ENCODE assay signal across 27 cellular contexts in the genomic region with DNA sequence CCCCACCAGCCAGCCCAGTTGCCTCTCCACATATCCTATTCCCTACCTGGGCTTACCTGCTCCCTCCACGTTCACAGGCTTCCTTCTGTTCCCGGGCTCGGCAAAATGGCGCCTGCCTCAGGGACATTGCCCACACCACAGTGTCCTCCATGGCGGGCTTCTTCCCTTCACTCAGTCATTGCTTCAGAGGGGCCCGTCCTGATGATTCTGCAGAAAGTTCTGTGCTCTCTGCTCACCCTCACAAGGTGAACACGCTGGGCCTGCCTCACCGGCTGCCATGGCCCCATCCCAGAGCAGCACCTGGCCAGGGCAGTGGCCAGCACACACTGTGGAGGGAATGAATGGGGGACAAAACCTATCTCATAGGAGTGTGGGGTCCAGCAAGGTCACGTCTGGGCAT.
"Had no signal": no experiment of that assay in that cellular context is flagged by ENCODE, and none has a peak within 500 bp of the region (broad histone marks: within the 10 kb centered on the region; RNA-seq: fewer than 3 reads in every experiment).

No MANE protein-coding gene starts in this region.

- H3K4me3 ChIP-seq: heart right ventricle, hepatocyte, left lung, lung, psoas muscle, skin epidermis, stomach, suprapubic skin, thoracic aorta, tibial artery, uterus had no signal

- H3K27ac Mint-ChIP-seq: nephron; stimulated activated naive B cell treated with anti-CD40 and anti-IgM and Interleukin-4, amounts not matched to agents 10 μg/mL and 1 μg/mL and 100 μg/mL, for 72 hours; type B pancreatic cell had no signal

- H3K27me3 ChIP-seq: heart right ventricle, hepatocyte, left lung, stomach, suprapubic skin, uterus had no signal

- H3K4me1 ChIP-seq: psoas muscle, stomach, suprapubic skin, tibial artery, uterus had no signal

- ATAC-seq: heart right ventricle; left cardiac atrium; left lung; naive thymus-derived CD8-positive, alpha-beta T cell; psoas muscle; right cardiac atrium; sciatic nerve; stimulated activated naive B cell treated with anti-CD40 and anti-IgM and Interleukin-4, amounts not matched to agents 10 μg/mL and 1 μg/mL and 100 μg/mL, for 72 hours; stimulated activated naive CD8-positive, alpha-beta T cell treated with anti-CD3 and anti-CD28 coated beads, Interleukin-15, Interleukin-2, amounts not matched to agents 100 U/mL and 50 U/mL, for 24 hours had no signal

- DNase-seq: heart right ventricle; kidney glomerular epithelial cell; left cardiac atrium; left lung; naive thymus-derived CD8-positive, alpha-beta T cell; nucleus accumbens; psoas muscle; right cardiac atrium; stimulated activated CD4-positive, alpha-beta T cell treated with anti-CD3 and anti-CD28 coated beads, Interleukin-12 subunit alpha, Interleukin-12 subunit beta, amount 100 ng/mL, for 4 hours; stimulated activated CD4-positive, alpha-beta T cell treated with anti-CD3 and anti-CD28 coated beads, Interleukin-15, amount 100 ng/mL, for 24 hours; stimulated activated CD4-positive, alpha-beta T cell treated with anti-CD3 and anti-CD28 coated beads, Interleukin-2, amount 100 ng/mL, for 24 hours; stimulated activated CD4-positive, alpha-beta T cell treated with anti-CD3 and anti-CD28 coated beads, Interleukin-4, amount 100 ng/mL, for 1 hour; stimulated activated naive B cell treated with anti-CD40 and anti-IgM and Interleukin-4, amounts not matched to agents 10 μg/mL and 1 μg/mL and 100 μg/mL, for 72 hours; stimulated activated naive CD8-positive, alpha-beta T cell treated with anti-CD3 and anti-CD28 coated beads, Interleukin-15, Interleukin-2, amounts not matched to agents 100 U/mL and 50 U/mL, for 24 hours; stomach; tibial artery; uterus had no signal

- H3K27ac ChIP-seq: heart right ventricle, hepatocyte, left lung, parathyroid adenoma, psoas muscle, skin epidermis, stomach, suprapubic skin, thoracic aorta, tibial artery, uterus had no signal

- H3K9me3 ChIP-seq: heart right ventricle, left lung, psoas muscle, stomach, suprapubic skin, thoracic aorta, tibial artery, uterus had no signal

- H3K36me3 ChIP-seq: heart right ventricle, left lung, stomach, suprapubic skin, thoracic aorta, tibial artery, uterus had no signal

- H3K4me3 Mint-ChIP-seq: naive thymus-derived CD8-positive, alpha-beta T cell; nephron; neural crest cell; stimulated activated naive B cell treated with anti-CD40 and anti-IgM and Interleukin-4, amounts not matched to agents 10 μg/mL and 1 μg/mL and 100 μg/mL, for 72 hours; type B pancreatic cell had no signal

- H3K9me3 Mint-ChIP-seq: naive thymus-derived CD8-positive, alpha-beta T cell; nephron; neural crest cell; stimulated activated naive B cell treated with anti-CD40 and anti-IgM and Interleukin-4, amounts not matched to agents 10 μg/mL and 1 μg/mL and 100 μg/mL, for 72 hours; type B pancreatic cell had no signal

- H3K36me3 Mint-ChIP-seq: naive thymus-derived CD8-positive, alpha-beta T cell; stimulated activated naive B cell treated with anti-CD40 and anti-IgM and Interleukin-4, amounts not matched to agents 10 μg/mL and 1 μg/mL and 100 μg/mL, for 72 hours; type B pancreatic cell had no signal
